In genomic region chr1:227429447-227430359, GRCh38 we compare ENCODE assay signal across 11 cellular contexts.
DNase-seq lines count a peak whose midpoint lies in the region; ATAC-seq, FAIRE-seq and TF ChIP-seq lines count a peak whose summit lies in the region.
"Had no signal": no experiment of that assay in that cellular context is flagged by ENCODE, and none has a peak within 500 bp of the region (broad histone marks: within the 10 kb centered on the region; RNA-seq: fewer than 3 reads in every experiment).

No MANE protein-coding gene starts in this region.

- H3K4me2 ChIP-seq in BLaER1 treated with 17β-estradiol and CSF1 and Interleukin-3, amounts not matched to agents 10 nM and 100 nM, result peak overlapping the region; percentile 30 to 78 (median 60); a peak in 21 of 22 replicates

- TF ChIP-seq POLR2A in esophagus squamous epithelium (IDR thresholded peaks at IDR 0.05), result no peak

- no peaks in the 10 kb centered on the region for H3K27me3 Mint-ChIP-seq in osteocyte (ENCODE audit: unreplicated experiment)

- no peak for FAIRE-seq in urothelium cell line (lab: Jason Lieb, UNC)

- H3K27ac ChIP-seq in BLaER1 treated with 17β-estradiol and CSF1 and Interleukin-3, amounts not matched to agents 10 nM and 100 nM, result no peak overlapping the region
- H3K27ac ChIP-seq in esophagus squamous epithelium (peak overlapping the region in 3 of 4 donors; percentile 33 to 57 (median 50)), RWPE1 (no peak overlapping the region)
- H3K27ac ChIP-seq: cardiac muscle cell had no signal

- no peak overlapping the region; a peak in 1 of 22 replicates for H3K9ac ChIP-seq in BLaER1 treated with 17β-estradiol and CSF1 and Interleukin-3, amounts not matched to agents 10 nM and 100 nM

- H3K4me1 ChIP-seq in BLaER1 treated with 17β-estradiol and CSF1 and Interleukin-3, amounts not matched to agents 10 nM and 100 nM, result peaks cover 10 to 29% (median 25%) of the 10 kb centered on the region in 10 experiments
- peaks cover 0 to 34% (median 21%) of the 10 kb centered on the region in 3 donors for H3K4me1 ChIP-seq in esophagus squamous epithelium

- H3K9me3 ChIP-seq in BLaER1 treated with 17β-estradiol and CSF1 and Interleukin-3, amounts not matched to agents 10 nM and 100 nM (replicated peaks in 1 of 11), result no peaks in the 10 kb centered on the region
- H3K9me3 ChIP-seq in esophagus squamous epithelium, result no peaks in the 10 kb centered on the region

- TF ChIP-seq CTCF in esophagus squamous epithelium (IDR thresholded peaks at IDR 0.05) (no peak), osteocyte (IDR thresholded peaks at IDR 0.05) (no peak), RWPE1 (conservative IDR thresholded peaks at IDR 0.05; ENCODE audit: low read depth) (no peak)

- H3K27ac Mint-ChIP-seq in osteocyte (ENCODE audit: unreplicated experiment), result peak overlapping the region; percentile 94

- 37 to 53% methylated on average over 9 to 11 of the region's 13 CpGs for WGBS in esophagus squamous epithelium, 2 donors

- CTCF ChIA-PET in RWPE1 (lab: Yijun Ruan, JAX), result interaction anchor here (0.6 kb wide), 2 partner anchors 94 to 803 kb away, joined by 3 to 5 read pairs; no protein-coding TSS in a partner anchor

- H3K36me3 ChIP-seq in BLaER1 treated with 17β-estradiol and CSF1 and Interleukin-3, amounts not matched to agents 10 nM and 100 nM, result no peaks in the 10 kb centered on the region
- H3K36me3 ChIP-seq in esophagus squamous epithelium, result no peaks in the 10 kb centered on the region
- H3K36me3 ChIP-seq: cardiac muscle cell had no signal

- POLR2A ChIA-PET in RWPE1 (lab: Yijun Ruan, JAX; ENCODE audit: low non-redundant PET), result no interaction called here

- H4K20me1 ChIP-seq in BLaER1 treated with 17β-estradiol and CSF1 and Interleukin-3, amounts not matched to agents 10 nM and 100 nM, result no peaks in the 10 kb centered on the region

- H3K9me3 Mint-ChIP-seq in osteocyte (ENCODE audit: unreplicated experiment), result no peaks in the 10 kb centered on the region

- H3K4me3 Mint-ChIP-seq in osteocyte (ENCODE audit: unreplicated experiment), result peak overlapping the region; percentile 52

- ATAC-seq in HG02973 (IDR thresholded peaks at IDR 0.05; ENCODE audit: unreplicated experiment) (no peak), HG03565 (IDR thresholded peaks at IDR 0.05; ENCODE audit: unreplicated experiment) (no peak)

- DNase-seq in NCI-H748 (lab: John Stamatoyannopoulos, UW; ENCODE audit: unreplicated experiment) (peak; percentile 65), esophagus squamous epithelium (lab: John Stamatoyannopoulos, UW) (no peak), osteocyte (ENCODE audit: extremely low spot score, unreplicated experiment) (no peak), RWPE1 (ENCODE audit: low spot score) (no peak), urothelium cell line (ENCODE audit: low spot score) (no peak)
- DNase-seq: COR-L47, NCI-H187 had no signal

- intact Hi-C loops in esophagus squamous epithelium (cut with DNase I), result no loop called here

- H3K4me3 ChIP-seq in BLaER1 treated with 17β-estradiol and CSF1 and Interleukin-3, amounts not matched to agents 10 nM and 100 nM, result no peak overlapping the region
- H3K4me3 ChIP-seq in esophagus squamous epithelium, result no peak overlapping the region
- H3K4me3 ChIP-seq: cardiac muscle cell had no signal

- no peaks in the 10 kb centered on the region for H3K27me3 ChIP-seq in BLaER1 treated with 17β-estradiol and CSF1 and Interleukin-3, amounts not matched to agents 10 nM and 100 nM
- no peaks in the 10 kb centered on the region for H3K27me3 ChIP-seq in esophagus squamous epithelium
- H3K27me3 ChIP-seq: cardiac muscle cell had no signal

- H3K4me1 Mint-ChIP-seq in osteocyte (ENCODE audit: unreplicated experiment), result peaks cover 58% of the 10 kb centered on the region

- no peaks in the 10 kb centered on the region for H3K36me3 Mint-ChIP-seq in osteocyte (ENCODE audit: unreplicated experiment)

Comparison
In these comparisons a context has a peak if more than half of its experiments do, and no peak if none do; other contexts are left out.
1. H3K27ac ChIP-seq: peak in esophagus squamous epithelium (3 of 4); none in BLaER1 treated with 17β-estradiol and CSF1 and Interleukin-3, amounts not matched to agents 10 nM and 100 nM (0 of 11) and RWPE1 (single experiment).